Comparison of ENCODE assay signal across 8 cellular contexts in the genomic region with DNA sequence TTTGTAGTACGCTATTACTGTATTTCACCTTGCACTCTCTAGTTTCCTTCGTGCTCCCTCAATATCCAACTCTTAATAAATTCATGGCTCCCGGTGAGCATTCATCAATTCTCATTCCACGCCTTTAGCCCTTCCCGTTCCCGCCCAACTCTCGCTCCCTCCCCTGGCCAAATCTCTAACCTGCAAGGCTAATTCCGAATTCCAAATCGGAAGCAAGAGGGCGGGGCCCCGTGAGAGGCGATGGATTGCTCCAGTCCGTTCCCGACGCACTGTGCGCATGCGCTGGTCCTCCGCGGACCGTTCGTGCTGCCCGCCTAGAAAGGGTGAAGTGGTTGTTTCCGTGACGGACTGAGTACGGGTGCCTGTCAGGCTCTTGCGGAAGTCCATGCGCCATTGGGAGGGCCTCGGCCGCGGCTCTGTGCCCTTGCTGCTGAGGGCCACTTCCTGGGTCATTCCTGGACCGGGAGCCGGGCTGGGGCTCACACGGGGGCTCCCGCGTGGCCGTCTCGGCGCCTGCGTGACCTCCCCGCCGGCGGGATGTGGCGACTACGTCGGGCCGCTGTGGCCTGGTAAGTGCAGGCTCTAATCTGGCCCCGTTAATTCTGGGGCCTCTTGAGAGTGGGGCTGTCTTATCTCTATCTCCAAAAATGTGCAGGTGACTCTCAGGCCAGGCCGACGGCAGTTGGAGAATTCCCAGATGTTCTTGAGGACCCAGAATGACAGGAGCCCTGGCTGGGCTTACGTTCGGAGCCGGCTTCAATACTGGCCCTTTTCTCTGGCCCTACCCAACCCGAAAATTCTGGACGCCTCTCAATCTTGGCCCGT.
DNase-seq lines count a peak whose midpoint lies in the region; ATAC-seq and TF ChIP-seq lines count a peak whose summit lies in the region.

A gene with protein sequence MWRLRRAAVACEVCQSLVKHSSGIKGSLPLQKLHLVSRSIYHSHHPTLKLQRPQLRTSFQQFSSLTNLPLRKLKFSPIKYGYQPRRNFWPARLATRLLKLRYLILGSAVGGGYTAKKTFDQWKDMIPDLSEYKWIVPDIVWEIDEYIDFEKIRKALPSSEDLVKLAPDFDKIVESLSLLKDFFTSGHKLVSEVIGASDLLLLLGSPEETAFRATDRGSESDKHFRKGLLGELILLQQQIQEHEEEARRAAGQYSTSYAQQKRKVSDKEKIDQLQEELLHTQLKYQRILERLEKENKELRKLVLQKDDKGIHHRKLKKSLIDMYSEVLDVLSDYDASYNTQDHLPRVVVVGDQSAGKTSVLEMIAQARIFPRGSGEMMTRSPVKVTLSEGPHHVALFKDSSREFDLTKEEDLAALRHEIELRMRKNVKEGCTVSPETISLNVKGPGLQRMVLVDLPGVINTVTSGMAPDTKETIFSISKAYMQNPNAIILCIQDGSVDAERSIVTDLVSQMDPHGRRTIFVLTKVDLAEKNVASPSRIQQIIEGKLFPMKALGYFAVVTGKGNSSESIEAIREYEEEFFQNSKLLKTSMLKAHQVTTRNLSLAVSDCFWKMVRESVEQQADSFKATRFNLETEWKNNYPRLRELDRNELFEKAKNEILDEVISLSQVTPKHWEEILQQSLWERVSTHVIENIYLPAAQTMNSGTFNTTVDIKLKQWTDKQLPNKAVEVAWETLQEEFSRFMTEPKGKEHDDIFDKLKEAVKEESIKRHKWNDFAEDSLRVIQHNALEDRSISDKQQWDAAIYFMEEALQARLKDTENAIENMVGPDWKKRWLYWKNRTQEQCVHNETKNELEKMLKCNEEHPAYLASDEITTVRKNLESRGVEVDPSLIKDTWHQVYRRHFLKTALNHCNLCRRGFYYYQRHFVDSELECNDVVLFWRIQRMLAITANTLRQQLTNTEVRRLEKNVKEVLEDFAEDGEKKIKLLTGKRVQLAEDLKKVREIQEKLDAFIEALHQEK (plus strand): TSS at position 368 of the 825 bp plus-strand sequence. CDS start 170 bp downstream, at position 538.

- H3K4me3 ChIP-seq in AG10803 (ENCODE audit: low read length) = peak within 1 kb of the TSS; percentile 96

- ATAC-seq in GM19043 (IDR thresholded peaks at IDR 0.05; ENCODE audit: low read depth, unreplicated experiment) (peak; percentile 99), HG03378 (IDR thresholded peaks at IDR 0.05; ENCODE audit: unreplicated experiment) (peak; percentile 98)
- peak; percentile 91 to 93 for ATAC-seq in activated CD4-positive, CD25-positive, alpha-beta regulatory T cell treated with anti-CD3 and anti-CD28 coated beads, Interleukin-2, amount 50 U/mL, for 24 hours

- DNase-seq in AG10803 (ENCODE audit: low read depth) (peak; percentile 99), NCI-H446 treated with DMSO at 0.1 percent for 48 hours (lab: John Stamatoyannopoulos, UW) (peak; percentile 98), cerebellar cortex (ENCODE audit: low spot score) (peak; percentile 99), islet precursor cell (peak; percentile 99)
- DNase-seq in stimulated activated CD4-positive, alpha-beta T cell treated with anti-CD3 and anti-CD28 coated beads, Interleukin-12 subunit alpha, Interleukin-12 subunit beta, amount 100 ng/mL, for 48 hours (ENCODE audit: low read depth in 2 of 3, low spot score in 1 of 3) = peak; percentile 81 to 92 (median 91)

- peak; percentile 42 for TF ChIP-seq CTCF in AG10803 (conservative IDR thresholded peaks at IDR 0.05; ENCODE audit: low read length)

Comparison
In these comparisons a context has a peak if more than half of its experiments do, and no peak if none do; other contexts are left out.
1. Peak in every context shown above with its lines: DNase-seq, ATAC-seq and H3K4me3 ChIP-seq.